ENCODE assay signal across 8 cellular contexts in genomic region chr12:56104109-56104814, GRCh38. TPM values are rescaled to one million over a fixed set of nuclear protein-coding genes. Genes with fewer than 3 reads are reported as not detected.
DNase-seq lines count a peak whose midpoint lies in the region; ATAC-seq, FAIRE-seq and TF ChIP-seq lines count a peak whose summit lies in the region.

Gene PA2G4 (plus strand): TSS chr12:56104559. CDS start chr12:56104738, 179 bp downstream.

- H3K27me3 ChIP-seq in keratinocyte (ENCODE audit: control insufficient read depth, extremely low read depth, insufficient read depth, low read length), result no peaks in the 10 kb centered on the region

- no peaks in the 10 kb centered on the region for H3K9me1 ChIP-seq in keratinocyte (ENCODE audit: control insufficient read depth, extremely low read depth, insufficient read depth, low read length)

- peaks cover 17 to 27% of the 10 kb centered on the region in 2 experiments for H3K36me3 ChIP-seq in keratinocyte (ENCODE audit: control insufficient read depth in 2 of 2, extremely low read depth in 1 of 2, insufficient read depth in 2 of 2, low read length in 2 of 2)

- no peaks in the 10 kb centered on the region for H3K9me3 ChIP-seq in keratinocyte (ENCODE audit: control insufficient read depth, low read depth, low read length)

- H3K27ac ChIP-seq in keratinocyte (ENCODE audit: control insufficient read depth, insufficient read depth, low read length), result peak within 1 kb of the TSS; percentile 76

- peak within 1 kb of the TSS; percentile 100 for H3K4me2 ChIP-seq in keratinocyte (ENCODE audit: control insufficient read depth, extremely low read depth, insufficient read depth, low read depth, low read length)

- H3K79me2 ChIP-seq in keratinocyte (ENCODE audit: control insufficient read depth, insufficient read depth, low read length), result peaks cover 37% of the 10 kb centered on the region

- DNase-seq in AG10803 (ENCODE audit: low read depth) (peak; percentile 98), NCI-H460 (ENCODE audit: extremely low read depth, low read depth) (peak; percentile 98), cerebellar nuclear complex (lab: John Stamatoyannopoulos, UW) (peak; percentile 91 to 96), keratinocyte (ENCODE audit: low read depth, low spot score) (peak; percentile 94)
- peak; percentile 93 for DNase-seq in activated CD4-positive, CD25-positive, alpha-beta regulatory T cell treated with anti-CD3 and anti-CD28 coated beads, Interleukin-2, amount 50 U/mL, for 72 hours
- DNase-seq in stimulated activated CD4-positive, alpha-beta T cell treated with anti-CD3 and anti-CD28 coated beads, Interleukin-15, amount 100 ng/mL, for 1 hour (ENCODE audit: low read depth in 1 of 2, low spot score in 1 of 2), result peak; percentile 93 to 95

- H4K20me1 ChIP-seq in keratinocyte (ENCODE audit: control insufficient read depth, extremely low read depth, insufficient read depth, low read length), result peaks cover 6% of the 10 kb centered on the region

- FAIRE-seq in keratinocyte (lab: Jason Lieb, UNC), result no peak

- no peak for TF ChIP-seq CTCF in AG10803 (conservative IDR thresholded peaks at IDR 0.05; ENCODE audit: low read length)
- no peak for TF ChIP-seq CTCF in keratinocyte (optimal IDR thresholded peaks at IDR 0.05 in 1 of 3, IDR thresholded peaks at IDR 0.05 in 1 of 3, conservative IDR thresholded peaks at IDR 0.05 in 1 of 3; ENCODE audit: extremely low read depth in 1 of 3, insufficient read depth in 2 of 3, low read length in 3 of 3)

- peak within 1 kb of the TSS; percentile 80 for H2AFZ ChIP-seq in keratinocyte (ENCODE audit: control insufficient read depth, low read length)

- H3K4me1 ChIP-seq in keratinocyte (ENCODE audit: control insufficient read depth, extremely low read depth, insufficient read depth, low read length), result peaks cover 21% of the 10 kb centered on the region

- dilution Hi-C loops in keratinocyte (cut with MboI; ENCODE audit: extremely low pct_ligation_motif_present, low sequenced_read_pairs), result no loop called here

- peak; percentile 92 for ATAC-seq in GM19043 (IDR thresholded peaks at IDR 0.05; ENCODE audit: low read depth, unreplicated experiment)
- peak; percentile 92 for ATAC-seq in HG03378 (IDR thresholded peaks at IDR 0.05; ENCODE audit: unreplicated experiment)

- H3K9ac ChIP-seq in keratinocyte (ENCODE audit: control insufficient read depth, extremely low read depth, insufficient read depth, low read length), result peak within 1 kb of the TSS; percentile 95

- peak within 1 kb of the TSS; percentile 90 for H3K4me3 ChIP-seq in AG10803 (ENCODE audit: low read length)
- H3K4me3 ChIP-seq in keratinocyte (ENCODE audit: control insufficient read depth in 2 of 3, extremely low read depth in 1 of 3, insufficient read depth in 2 of 3, low read depth in 1 of 3, low read length in 3 of 3), result peak within 1 kb of the TSS; percentile 79 to 95 (median 93)

RNA-seq across cellular contexts. Expression of gene PA2G4, which starts in this region (rescaled TPM):
- 357 and 358 TPM in 2 replicates for total RNA-seq in NCI-H460 (2014; rRNA removed; shearing (Covaris generic))
- polyA plus RNA-seq in NCI-H460 (2014; cell fraction: nucleus; rRNA removed), result 735 and 773 TPM in 2 replicates
- polyA plus RNA-seq in keratinocyte, result 247 to 505 TPM (median 480 TPM) in 3 replicates
- polyA plus RNA-seq in keratinocyte (2011; ENCODE audit: low read depth), result 147 TPM
- 318 and 422 TPM in 2 replicates for polyA plus RNA-seq in keratinocyte (2011; cell fraction: cytosol; rRNA removed)
- 225 and 331 TPM in 2 replicates for polyA plus RNA-seq in keratinocyte (2011; cell fraction: nucleus; rRNA removed)
- 153 and 296 TPM in 2 replicates for polyA plus RNA-seq in keratinocyte (2012; ENCODE audit: low replicate concordance)
- polyA minus RNA-seq in keratinocyte, result 43.9 to 207 TPM (median 82.7 TPM) in 3 replicates
- polyA minus RNA-seq in keratinocyte (2011; cell fraction: cytosol; rRNA and poly(A)+ RNA removed), result 155 TPM
- polyA minus RNA-seq in keratinocyte (2011; cell fraction: nucleus; rRNA and poly(A)+ RNA removed), result 48.2 and 81.0 TPM in 2 replicates

Comparison
In these comparisons a context has a peak if more than half of its experiments do, and no peak if none do; other contexts are left out.
1. Peak in every context shown above with its lines: DNase-seq, ATAC-seq, H3K4me3 ChIP-seq and H3K27ac ChIP-seq.